In the genomic region with DNA sequence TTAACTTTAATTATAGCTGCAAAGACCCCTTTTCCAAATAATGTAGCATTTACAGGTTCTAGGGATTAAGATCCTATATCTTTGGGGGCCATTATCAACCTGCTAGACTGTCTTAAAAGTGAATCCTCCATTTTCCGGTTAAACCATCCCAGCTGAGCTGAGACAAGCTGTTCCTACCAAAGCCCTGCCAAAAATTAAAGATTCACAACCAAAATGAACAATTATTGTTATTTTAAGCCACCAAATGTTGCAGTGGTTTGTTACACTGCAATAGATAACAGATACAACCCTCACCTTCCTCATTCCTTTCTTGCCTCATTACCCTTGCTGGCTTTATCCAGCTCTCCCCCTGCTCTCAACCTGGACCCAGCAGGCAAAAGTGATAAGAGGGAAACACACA, we compare ENCODE assay signal across 27 cellular contexts.
"Had no signal": no experiment of that assay in that cellular context is flagged by ENCODE, and none has a peak within 500 bp of the region (broad histone marks: within the 10 kb centered on the region; RNA-seq: fewer than 3 reads in every experiment).

No MANE protein-coding gene starts in this region.

- H3K36me3 ChIP-seq: neural progenitor cell, ovary, right lobe of liver, sigmoid colon, stomach, thoracic aorta, thyroid gland, tibial nerve, upper lobe of left lung, vagina had no signal

- H3K79me2 ChIP-seq: parathyroid adenoma had no signal

- DNase-seq: occipital lobe; ovary; posterior cingulate gyrus; psoas muscle; right cardiac atrium; right lobe of liver; sigmoid colon; small intestine; stimulated activated CD4-positive, alpha-beta T cell treated with anti-CD3 and anti-CD28 coated beads, Interleukin-15, amount 100 ng/mL, for 24 hours; stimulated activated CD4-positive, alpha-beta T cell treated with anti-CD3 and anti-CD28 coated beads, Interleukin-2, amount 100 ng/mL, for 24 hours; stimulated activated CD4-positive, alpha-beta T cell treated with anti-CD3 and anti-CD28 coated beads, Interleukin-2, amount 100 ng/mL, for 48 hours; stimulated activated CD4-positive, alpha-beta T cell treated with anti-CD3 and anti-CD28 coated beads, Interleukin-4, amount 100 ng/mL, for 24 hours; stimulated activated naive B cell treated with anti-CD40 and anti-IgM and Interleukin-4, amounts not matched to agents 10 μg/mL and 1 μg/mL and 100 μg/mL, for 72 hours; stimulated activated naive CD4-positive, alpha-beta T cell treated with Interleukin-2 at 50 U/mL for 16 hours; stomach; thyroid gland; trophoblast cell; upper lobe of left lung had no signal

- ATAC-seq: psoas muscle; right cardiac atrium; right lobe of liver; stimulated activated effector memory CD8-positive, alpha-beta T cell treated with anti-CD3 and anti-CD28 coated beads, Interleukin-12 subunit alpha, Interleukin-12 subunit beta, amount 100 ng/mL, for 72 hours; stimulated activated naive B cell treated with anti-CD40 and anti-IgM and Interleukin-4, amounts not matched to agents 10 μg/mL and 1 μg/mL and 100 μg/mL, for 72 hours had no signal

- H3K4me2 ChIP-seq: neural progenitor cell had no signal

- H3K4me1 Mint-ChIP-seq: stimulated activated effector memory CD8-positive, alpha-beta T cell treated with anti-CD3 and anti-CD28 coated beads, Interleukin-12 subunit alpha, Interleukin-12 subunit beta, amount 100 ng/mL, for 72 hours; stimulated activated naive B cell treated with anti-CD40 and anti-IgM and Interleukin-4, amounts not matched to agents 10 μg/mL and 1 μg/mL and 100 μg/mL, for 72 hours had no signal

- H3K4me1 ChIP-seq: neural progenitor cell, parathyroid adenoma, psoas muscle, right lobe of liver, sigmoid colon, stomach, thyroid gland, tibial nerve, upper lobe of left lung, vagina had no signal

- H3K9ac ChIP-seq: neural progenitor cell, parathyroid adenoma had no signal

- H3K27ac ChIP-seq: neural progenitor cell, ovary, parathyroid adenoma, psoas muscle, right lobe of liver, sigmoid colon, stomach, thoracic aorta, thyroid gland, tibial nerve, upper lobe of left lung, vagina had no signal

- H3K4me3 ChIP-seq: neural progenitor cell, ovary, psoas muscle, right lobe of liver, sigmoid colon, stomach, thoracic aorta, thyroid gland, tibial nerve, upper lobe of left lung, vagina had no signal

- H3K27ac Mint-ChIP-seq: nephron; neural progenitor cell; progenitor cell of endocrine pancreas; stimulated activated effector memory CD8-positive, alpha-beta T cell treated with anti-CD3 and anti-CD28 coated beads, Interleukin-12 subunit alpha, Interleukin-12 subunit beta, amount 100 ng/mL, for 72 hours; stimulated activated naive B cell treated with anti-CD40 and anti-IgM and Interleukin-4, amounts not matched to agents 10 μg/mL and 1 μg/mL and 100 μg/mL, for 72 hours; stimulated activated naive CD8-positive, alpha-beta T cell treated with anti-CD3 and anti-CD28 coated beads, Interleukin-15, Interleukin-2, amounts not matched to agents 100 ng/mL and 50 ng/mL, for 24 hours had no signal

- H3K4me3 Mint-ChIP-seq: nephron; neural progenitor cell; stimulated activated effector memory CD8-positive, alpha-beta T cell treated with anti-CD3 and anti-CD28 coated beads, Interleukin-12 subunit alpha, Interleukin-12 subunit beta, amount 100 ng/mL, for 72 hours; stimulated activated naive B cell treated with anti-CD40 and anti-IgM and Interleukin-4, amounts not matched to agents 10 μg/mL and 1 μg/mL and 100 μg/mL, for 72 hours; stimulated activated naive CD8-positive, alpha-beta T cell treated with anti-CD3 and anti-CD28 coated beads, Interleukin-15, Interleukin-2, amounts not matched to agents 100 ng/mL and 50 ng/mL, for 24 hours had no signal

- H3K36me3 Mint-ChIP-seq: neural progenitor cell; stimulated activated effector memory CD8-positive, alpha-beta T cell treated with anti-CD3 and anti-CD28 coated beads, Interleukin-12 subunit alpha, Interleukin-12 subunit beta, amount 100 ng/mL, for 72 hours; stimulated activated naive B cell treated with anti-CD40 and anti-IgM and Interleukin-4, amounts not matched to agents 10 μg/mL and 1 μg/mL and 100 μg/mL, for 72 hours had no signal

- H3K27me3 ChIP-seq: neural progenitor cell, ovary, right lobe of liver, sigmoid colon, stomach, thyroid gland, tibial nerve, upper lobe of left lung, vagina had no signal

- H3K9me3 Mint-ChIP-seq: nephron; neural progenitor cell; stimulated activated effector memory CD8-positive, alpha-beta T cell treated with anti-CD3 and anti-CD28 coated beads, Interleukin-12 subunit alpha, Interleukin-12 subunit beta, amount 100 ng/mL, for 72 hours; stimulated activated naive CD8-positive, alpha-beta T cell treated with anti-CD3 and anti-CD28 coated beads, Interleukin-15, Interleukin-2, amounts not matched to agents 100 ng/mL and 50 ng/mL, for 24 hours had no signal

- H3K9me3 ChIP-seq: ovary, psoas muscle, right lobe of liver, sigmoid colon, stomach, thoracic aorta, thyroid gland, tibial nerve, upper lobe of left lung, vagina had no signal
